Comparison of ENCODE assay signal across 8 cellular contexts in the genomic region with DNA sequence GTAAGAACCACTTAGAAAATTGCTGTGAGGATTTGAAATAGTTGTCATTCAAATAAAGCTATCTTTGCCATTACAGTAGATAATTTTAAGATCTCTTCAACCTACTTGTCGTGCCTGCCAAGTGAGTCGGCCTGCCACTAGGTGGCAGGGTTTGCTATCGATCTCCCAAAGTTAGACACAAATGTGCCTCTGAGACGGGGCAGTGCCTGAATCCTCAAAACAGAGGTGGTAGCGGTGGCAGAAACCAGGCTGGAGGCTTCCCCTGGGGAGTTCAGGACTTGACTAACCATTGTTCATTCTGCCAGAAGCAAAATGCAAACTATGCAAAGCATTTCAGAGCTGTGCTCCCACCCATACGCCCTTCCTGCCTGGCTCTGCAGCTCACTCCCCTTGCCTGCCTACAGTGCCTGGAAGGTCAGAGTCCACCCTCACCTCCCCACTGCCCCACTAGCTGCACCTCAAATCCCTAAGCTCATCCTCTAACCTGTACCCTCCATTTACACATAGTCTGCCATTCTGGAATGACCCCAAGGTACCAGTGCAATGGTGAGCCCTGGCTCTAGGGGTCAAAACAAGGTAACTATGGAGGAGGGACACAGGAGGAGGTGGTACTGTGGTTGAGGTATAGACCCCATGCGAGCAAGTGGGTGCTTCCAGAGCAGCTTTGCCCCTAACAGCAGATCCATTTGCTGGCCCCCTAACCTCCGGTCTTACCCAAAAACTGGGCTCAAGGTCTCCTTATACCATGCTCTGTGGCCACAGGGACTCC.
A peak's percentile ranks its signal among the peaks of the same experiment; 100 is the strongest.
DNase-seq lines count a peak whose midpoint lies in the region; ATAC-seq and TF ChIP-seq lines count a peak whose summit lies in the region.

No MANE protein-coding gene starts in this region.

- in situ Hi-C loops in astrocyte of the spinal cord (cut with HindIII; ENCODE audit: low sequenced_read_pairs) = no loop called here

- TF ChIP-seq CTCF in astrocyte of the spinal cord (IDR thresholded peaks at IDR 0.05; ENCODE audit: low read depth, low read length) = peak; percentile 91

- peak; percentile 90 for ATAC-seq in HG02798 (IDR thresholded peaks at IDR 0.05; ENCODE audit: poor library complexity, unreplicated experiment)

- DNase-seq in NCI-H2171 treated with DMSO at 0.1 percent for 48 hours (lab: John Stamatoyannopoulos, UW) (peak; percentile 50), NCI-H2171 (lab: John Stamatoyannopoulos, UW) (no peak), NCI-H1436 treated with DMSO at 0.1 percent for 48 hours (lab: John Stamatoyannopoulos, UW) (peak; percentile 26), T1000 (lab: John Stamatoyannopoulos, UW) (peak; percentile 74), astrocyte of the spinal cord (ENCODE audit: low read depth, low spot score) (peak; percentile 80), iPS DF 4.7 (ENCODE audit: extremely low read depth, low spot score) (peak; percentile 51)
- DNase-seq in stimulated activated CD4-positive, alpha-beta T cell treated with anti-CD3 and anti-CD28 coated beads, Interleukin-12 subunit alpha, Interleukin-12 subunit beta, amount 100 ng/mL, for 24 hours (ENCODE audit: low read depth in 2 of 2) = peak; percentile 50 to 71

- no peak overlapping the region for H3K4me3 ChIP-seq in astrocyte of the spinal cord (ENCODE audit: low read depth, low read length)
